In genomic region chr22:30227438-30228228, GRCh38 we compare ENCODE assay signal across 2 cellular contexts.
TF ChIP-seq lines count a peak whose summit lies in the region.

No MANE protein-coding gene starts in this region.

TF ChIP-seq in HepG2, 621 proteins besides CTCF, POLR2A, EP300 and RAD21:
- no peak for TF ChIP-seq SATB2 (CRISPR knock-in tag; IDR thresholded peaks at IDR 0.05)
- no peak for TF ChIP-seq ZSCAN21 (CRISPR knock-in tag; IDR thresholded peaks at IDR 0.05; ENCODE audit: borderline replicate concordance)
- TF ChIP-seq HOXA5 (CRISPR knock-in tag; IDR thresholded peaks at IDR 0.05): no peak
- no peak for TF ChIP-seq ZNF263 (CRISPR knock-in tag; IDR thresholded peaks at IDR 0.05)
- no peak for TF ChIP-seq ZFP36L2 (CRISPR knock-in tag; IDR thresholded peaks at IDR 0.05)
- no peak for TF ChIP-seq CREBL2 (CRISPR knock-in tag; IDR thresholded peaks at IDR 0.05; ENCODE audit: borderline replicate concordance)
- no peak for TF ChIP-seq GMEB2 (CRISPR knock-in tag; IDR thresholded peaks at IDR 0.05; ENCODE audit: low read depth)
- no peak for TF ChIP-seq PHF5A (CRISPR knock-in tag; IDR thresholded peaks at IDR 0.05; ENCODE audit: low read depth, unreplicated experiment)
- TF ChIP-seq LCORL (IDR thresholded peaks at IDR 0.05): peak; percentile 72
- TF ChIP-seq LCORL (CRISPR knock-in tag; IDR thresholded peaks at IDR 0.05): no peak

TF ChIP-seq in Ishikawa, 13 proteins besides CTCF, POLR2A, EP300 and RAD21:
- TF ChIP-seq CREB1 (IDR thresholded peaks at IDR 0.05; ENCODE audit: low read depth) (no peak), REST (IDR thresholded peaks at IDR 0.05; ENCODE audit: low read depth) (no peak), FOXM1 (IDR thresholded peaks at IDR 0.05; ENCODE audit: borderline replicate concordance, low read depth) (no peak), EGR1 (IDR thresholded peaks at IDR 0.05) (no peak), ZBTB7A (IDR thresholded peaks at IDR 0.05; ENCODE audit: low read depth) (no peak), TEAD4 (IDR thresholded peaks at IDR 0.05) (peak; percentile 33; the same call in 1 of the 2 replicates), TCF12 (IDR thresholded peaks at IDR 0.05; ENCODE audit: low read depth) (no peak), TAF1 (IDR thresholded peaks at IDR 0.05; ENCODE audit: low read depth) (no peak), NFIC (IDR thresholded peaks at IDR 0.05) (peak; percentile 79), USF1 (IDR thresholded peaks at IDR 0.05) (no peak), YY1 (IDR thresholded peaks at IDR 0.05; ENCODE audit: low read depth) (no peak), MAX (IDR thresholded peaks at IDR 0.05) (no peak), CEBPB (IDR thresholded peaks at IDR 0.05) (no peak)
